Comparison of ENCODE assay signal across 12 cellular contexts in genomic region chr21:42047821-42048613, GRCh38. TPM values are rescaled to one million over a fixed set of nuclear protein-coding genes. Genes with fewer than 3 reads are reported as not detected.
DNase-seq lines count a peak whose midpoint lies in the region; ATAC-seq, FAIRE-seq and TF ChIP-seq lines count a peak whose summit lies in the region.
"Had no signal": no experiment of that assay in that cellular context is flagged by ENCODE, and none has a peak within 500 bp of the region (broad histone marks: within the 10 kb centered on the region; RNA-seq: fewer than 3 reads in every experiment).

No MANE protein-coding gene starts in this region.

- FAIRE-seq in GM12878 (lab: Jason Lieb, UNC), result no peak

- POLR2A ChIA-PET in GM12878 (lab: Charles Lee), result no interaction called here

- CTCF ChIA-PET in GM12878 (lab: Yijun Ruan, JAX), result interaction anchor here (0.6 kb wide), 1 partner anchor 154 kb away, joined by 3 read pairs; no protein-coding TSS in a partner anchor

- DNase-seq in HS-27A (ENCODE audit: low read depth) (peak; percentile 40), GM12878 (ENCODE audit: low read depth, low spot score) (no peak), left colon (no peak), thyroid gland (peak; percentile 13 to 31), NCI-H2196 (lab: John Stamatoyannopoulos, UW; ENCODE audit: unreplicated experiment) (no peak)
- DNase-seq in activated naive CD4-positive, alpha-beta T cell treated with anti-CD3 and anti-CD28 coated beads, Interleukin-2, amount 50 U/mL, for 16 hours, result no peak
- DNase-seq: stimulated activated CD4-positive, alpha-beta T cell treated with anti-CD3 and anti-CD28 coated beads, Interleukin-12 subunit alpha, Interleukin-12 subunit beta, amount 100 ng/mL, for 4 hours had no signal

- no peak for TF ChIP-seq RAD21 in GM12878 (IDR thresholded peaks at IDR 0.05; ENCODE audit: insufficient read depth, low read depth, low read length)

- H3K4me2 ChIP-seq in GM12878 (ENCODE audit: control insufficient read depth, insufficient read depth), result no peak overlapping the region

- H3K27ac ChIP-seq in GM12878 (ENCODE audit: control insufficient read depth, insufficient read depth) (no peak overlapping the region), thyroid gland (no peak overlapping the region)
- H3K27ac ChIP-seq: SJCRH30 had no signal

- no peak overlapping the region for H3K4me3 ChIP-seq in GM12878
- no peak overlapping the region for H3K4me3 ChIP-seq in thyroid gland (replicated peaks in 1 of 3)
- H3K4me3 ChIP-seq: SJCRH30 had no signal

- H3K9ac ChIP-seq in GM12878 (ENCODE audit: control insufficient read depth, insufficient read depth, low read length), result no peak overlapping the region

- no peaks in the 10 kb centered on the region for H3K79me2 ChIP-seq in GM12878 (ENCODE audit: control insufficient read depth, insufficient read depth, low read length)

- TF ChIP-seq POLR2A in GM12878 (IDR thresholded peaks at IDR 0.05; ENCODE audit: low read depth, low read length), result no peak
- TF ChIP-seq POLR2A in thyroid gland (IDR thresholded peaks at IDR 0.05), result no peak

- in situ Hi-C loops in GM12878 (cut with MboI), result loop anchor here (10.0 kb wide), 1 partner anchor 57 kb away; no protein-coding TSS in a partner anchor

- H3K36me3 ChIP-seq in GM12878 (ENCODE audit: control insufficient read depth in 2 of 2, insufficient read depth in 2 of 2, low read length in 1 of 2) (no peaks in the 10 kb centered on the region), thyroid gland (no peaks in the 10 kb centered on the region)
- H3K36me3 ChIP-seq: SJCRH30 had no signal

- H4K20me1 ChIP-seq in GM12878 (ENCODE audit: control insufficient read depth, insufficient read depth), result no peaks in the 10 kb centered on the region

- intact Hi-C loops in GM12878 (cut with micrococcal nuclease; ENCODE audit: unreplicated experiment) (no loop called here), left colon (cut with DNase I, micrococcal nuclease) (no loop called here), thyroid gland (cut with DNase I) (no loop called here)

- H2AFZ ChIP-seq in GM12878 (ENCODE audit: control insufficient read depth, low read depth, low read length), result no peak overlapping the region

- SMC1A ChIA-PET in GM12878 (lab: Charles Lee; ENCODE audit: uncharacterized antibody, unreplicated experiment), result no interaction called here

- H3K27me3 ChIP-seq in GM12878 (replicated peaks in 1 of 2; ENCODE audit: control insufficient read depth in 2 of 2, insufficient read depth in 2 of 2, low read length in 1 of 2), result no peaks in the 10 kb centered on the region; a peak in 1 of 4 replicates
- H3K27me3 ChIP-seq in thyroid gland, result no peaks in the 10 kb centered on the region

- RAD21 ChIA-PET in GM12878 (lab: Charles Lee; ENCODE audit: unreplicated experiment), result no interaction called here

- ATAC-seq in GM12878 (peak; percentile 56), left colon (peak; percentile 42), GM19467 (IDR thresholded peaks at IDR 0.05; ENCODE audit: unreplicated experiment) (no peak), HG03354 (IDR thresholded peaks at IDR 0.05; ENCODE audit: poor library complexity, severe bottlenecking, unreplicated experiment) (no peak)

- no peak for TF ChIP-seq EP300 in GM12878 (IDR thresholded peaks at IDR 0.05; ENCODE audit: borderline replicate concordance in 1 of 2, control insufficient read depth in 1 of 2, low read depth in 2 of 2, low read length in 2 of 2)

- TF ChIP-seq CTCF in GM12878 (IDR thresholded peaks at IDR 0.05 in 2 of 3, conservative IDR thresholded peaks at IDR 0.05 in 1 of 3; ENCODE audit: control insufficient read depth in 2 of 3, extremely low read depth in 1 of 3, insufficient read depth in 1 of 3, low read depth in 3 of 3, low read length in 3 of 3) (no peak), thyroid gland (IDR thresholded peaks at IDR 0.05) (no peak)

- H3K4me1 ChIP-seq in GM12878 (ENCODE audit: control insufficient read depth, insufficient read depth, low read length) (no peaks in the 10 kb centered on the region), thyroid gland (peaks cover 0 to 13% of the 10 kb centered on the region in 2 donors)
- H3K4me1 ChIP-seq: SJCRH30 had no signal

- BruUV-seq in GM12878 (replicated peaks; lab: Mats Ljungman, UMichigan), result no TSS peak

- 77% methylated on average over 19 of the region's 19 CpGs for WGBS in GM12878 (ENCODE audit: insufficient coverage, insufficient replicate concordance, low lambda C conversion rate, missing lambda C conversion rate)
- 73% methylated on average over 19 of the region's 19 CpGs for WGBS in thyroid gland, 2 donors

- H3K9me3 ChIP-seq in GM12878 (replicated peaks; ENCODE audit: control insufficient read depth, insufficient read depth, low read length) (no peaks in the 10 kb centered on the region), thyroid gland (no peaks in the 10 kb centered on the region)
- H3K9me3 ChIP-seq: SJCRH30 had no signal

TF ChIP-seq in GM12878, 131 proteins besides CTCF, POLR2A, EP300 and RAD21:
- TF ChIP-seq, protein P1, sequence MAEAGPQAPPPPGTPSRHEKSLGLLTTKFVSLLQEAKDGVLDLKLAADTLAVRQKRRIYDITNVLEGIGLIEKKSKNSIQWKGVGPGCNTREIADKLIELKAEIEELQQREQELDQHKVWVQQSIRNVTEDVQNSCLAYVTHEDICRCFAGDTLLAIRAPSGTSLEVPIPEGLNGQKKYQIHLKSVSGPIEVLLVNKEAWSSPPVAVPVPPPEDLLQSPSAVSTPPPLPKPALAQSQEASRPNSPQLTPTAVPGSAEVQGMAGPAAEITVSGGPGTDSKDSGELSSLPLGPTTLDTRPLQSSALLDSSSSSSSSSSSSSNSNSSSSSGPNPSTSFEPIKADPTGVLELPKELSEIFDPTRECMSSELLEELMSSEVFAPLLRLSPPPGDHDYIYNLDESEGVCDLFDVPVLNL (IDR thresholded peaks at IDR 0.05; ENCODE audit: low read depth, low read length), result no peak
- 0 out of 2 replicates have a peak, but pooled peaks have one; percentile 27 for TF ChIP-seq RUNX3 (IDR thresholded peaks at IDR 0.05; ENCODE audit: low read length)

RNA-seq across cellular contexts. Expression of gene UMODL1, which starts 23.1 kb away (rescaled TPM):
- 0.51 and 0.65 TPM in 2 replicates for total RNA-seq in GM12878 (2013; cell fraction: nucleolus; rRNA removed)
- total RNA-seq in GM12878 (2014; rRNA removed) (0.11 TPM in 1 of 2 replicates, not detected in the other), GM12878 (2014; rRNA removed; fragmentation: Illumina TruSeq; extraction: Trizol) (not detected in 2 replicates), GM12878 (2021) (0.05 TPM in 1 of 2 replicates, not detected in the other), left colon (under 1 TPM; 0.28 to 0.43 TPM), thyroid gland (not detected)
- polyA plus RNA-seq in GM12878 (2011; ENCODE audit: low read depth), result not detected
- polyA plus RNA-seq in GM12878 (2011; rRNA removed) (0.03 and 0.10 TPM in 2 replicates), GM12878 (2014; fragmentation: Illumina TruSeq; extraction: Trizol) (0.01 TPM in 1 of 2 replicates, not detected in the other), GM12878 (2014; fragmentation: Nextera tagmentation; extraction: Ambion mirVana) (not detected), GM12878 (2014; rRNA removed) (0.03 TPM in 1 of 2 replicates, not detected in the other), GM12878 (2016; fragmentation: Nextera tagmentation; extraction: Ambion mirVana) (not detected)
- polyA plus RNA-seq in GM12878 (2011; cell fraction: cytosol; rRNA removed), result 0.01 and 0.08 TPM in 2 replicates
- polyA plus RNA-seq in GM12878 (2011; cell fraction: nucleus; rRNA removed), result 0.09 and 0.13 TPM in 2 replicates
- 0.11 TPM in 1 of 2 replicates, not detected in the other for polyA plus RNA-seq in GM12878 (2012)
- not detected in 2 replicates for polyA minus RNA-seq in GM12878 (2011; rRNA and poly(A)+ RNA removed)
- polyA minus RNA-seq in GM12878 (2011; cell fraction: cytosol; rRNA and poly(A)+ RNA removed), result not detected in 2 replicates
- polyA minus RNA-seq in GM12878 (2011; cell fraction: nucleus; rRNA and poly(A)+ RNA removed), result not detected in 2 replicates
- total RNA-seq: activated T-helper 2 cell treated with anti-CD3 and anti-CD28 coated beads, Interferon-gamma antibody, Interleukin-2, Interleukin-4, amounts not matched to agents 10 μg/mL and 5 μg/mL and 100 μg/mL, durations not matched to agents 14 hours and 24 hours and 36 hours; glomerular endothelial cell had no signal

RNA-seq across cellular contexts. Expression of gene ZBTB21, which starts 37.9 kb away (rescaled TPM):
- 28.7 and 28.9 TPM in 2 replicates for total RNA-seq in GM12878 (2013; cell fraction: nucleolus; rRNA removed)
- total RNA-seq in GM12878 (2014; rRNA removed), result 8.5 and 9.8 TPM in 2 replicates
- total RNA-seq in GM12878 (2014; rRNA removed; fragmentation: Illumina TruSeq; extraction: Trizol), result 13.1 and 13.4 TPM in 2 replicates
- total RNA-seq in GM12878 (2021), result 17.9 and 21.6 TPM in 2 replicates
- polyA plus RNA-seq in GM12878 (2011; ENCODE audit: low read depth), result 6.1 TPM
- 9.1 and 9.6 TPM in 2 replicates for polyA plus RNA-seq in GM12878 (2011; rRNA removed)
- 5.7 and 11.2 TPM in 2 replicates for polyA plus RNA-seq in GM12878 (2011; cell fraction: cytosol; rRNA removed)
- 12.9 and 18.3 TPM in 2 replicates for polyA plus RNA-seq in GM12878 (2011; cell fraction: nucleus; rRNA removed)
- polyA plus RNA-seq in GM12878 (2012), result 9.1 and 9.6 TPM in 2 replicates
- polyA plus RNA-seq in GM12878 (2014; fragmentation: Illumina TruSeq; extraction: Trizol), result 12.6 and 12.7 TPM in 2 replicates
- 1 to 10 TPM; 1.8 to 2.3 TPM for polyA plus RNA-seq in GM12878 (2014; fragmentation: Nextera tagmentation; extraction: Ambion mirVana)
- 6.3 and 7.0 TPM in 2 replicates for polyA plus RNA-seq in GM12878 (2014; rRNA removed)
- polyA plus RNA-seq in GM12878 (2016; fragmentation: Nextera tagmentation; extraction: Ambion mirVana), result 10 to 100 TPM; 11.3 to 13.9 TPM
- polyA minus RNA-seq in GM12878 (2011; rRNA and poly(A)+ RNA removed), result 14.7 and 15.7 TPM in 2 replicates
- 6.4 and 8.6 TPM in 2 replicates for polyA minus RNA-seq in GM12878 (2011; cell fraction: cytosol; rRNA and poly(A)+ RNA removed)
- 10.8 and 12.8 TPM in 2 replicates for polyA minus RNA-seq in GM12878 (2011; cell fraction: nucleus; rRNA and poly(A)+ RNA removed)
- total RNA-seq in left colon, result 10 to 100 TPM; 15.1 to 15.2 TPM
- 10 to 100 TPM; 16.3 to 33.5 (median 18.6) TPM for total RNA-seq in thyroid gland

Comparison
In these comparisons a context has a peak if more than half of its experiments do, and no peak if none do; other contexts are left out.
1. DNase-seq: peak in HS-27A (single experiment) and thyroid gland (2 of 2); none in GM12878 (single experiment), left colon (0 of 2), NCI-H2196 (single experiment) and activated naive CD4-positive, alpha-beta T cell treated with anti-CD3 and anti-CD28 coated beads, Interleukin-2, amount 50 U/mL, for 16 hours (single experiment).
2. ATAC-seq: peak in GM12878 (single experiment) and left colon (single experiment); none in GM19467 (single experiment) and HG03354 (single experiment).